In genomic region chr6:158538741-158539140, GRCh38 we compare ENCODE assay signal across 1 cellular context.
TF ChIP-seq lines count a peak whose summit lies in the region.

No MANE protein-coding gene starts in this region.

TF ChIP-seq in HEK293, 187 proteins besides CTCF, POLR2A, EP300 and RAD21 (continued from another document):
- TF ChIP-seq ZBTB11 (tag by site-specific recombination; conservative IDR thresholded peaks at IDR 0.05; ENCODE audit: low read depth) (no peak), ZNF391 (tag by site-specific recombination; IDR thresholded peaks at IDR 0.05; ENCODE audit: borderline replicate concordance, low read depth) (no peak), SCRT1 (tag by site-specific recombination; IDR thresholded peaks at IDR 0.05; ENCODE audit: borderline replicate concordance) (no peak), ZNF146 (tag by site-specific recombination; IDR thresholded peaks at IDR 0.05) (no peak)
